Comparison of ENCODE assay signal across 8 cellular contexts in the genomic region with DNA sequence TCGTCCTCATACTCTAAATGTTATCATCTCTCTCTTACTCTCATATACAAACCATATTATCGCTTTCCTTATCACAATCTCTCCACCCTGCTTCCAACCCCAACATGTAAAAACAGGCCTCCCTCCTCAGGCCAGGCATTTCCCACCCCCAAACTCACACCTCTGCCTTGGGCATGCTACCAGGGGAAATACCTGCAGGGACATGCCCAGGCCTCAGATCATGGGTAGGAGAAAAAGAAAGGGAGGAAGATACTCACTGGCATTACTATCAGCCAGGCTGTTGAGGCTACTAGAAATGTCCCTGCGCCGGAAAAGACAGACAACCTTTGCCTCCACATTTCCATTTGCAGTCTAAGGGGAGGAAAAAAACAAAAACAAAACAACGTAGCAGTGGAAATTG. TPM values are rescaled to one million over a fixed set of nuclear protein-coding genes. Genes with fewer than 3 reads are reported as not detected.
DNase-seq lines count a peak whose midpoint lies in the region; ATAC-seq and TF ChIP-seq lines count a peak whose summit lies in the region.

No MANE protein-coding gene starts in this region.

- H3K4me3 ChIP-seq in BLaER1 treated with 17β-estradiol and CSF1 and Interleukin-3, amounts not matched to agents 10 nM and 100 nM, result peak overlapping the region; percentile 90 to 100 (median 98)
- H3K4me3 ChIP-seq in MM.1S (ENCODE audit: low read length), result peak overlapping the region; percentile 92
- H3K4me3 ChIP-seq in dorsolateral prefrontal cortex, result peak overlapping the region in 58 of 59 donors; percentile 6 to 100 (median 98)

- H3K4me1 ChIP-seq in BLaER1 treated with 17β-estradiol and CSF1 and Interleukin-3, amounts not matched to agents 10 nM and 100 nM, result peaks cover 43 to 60% (median 52%) of the 10 kb centered on the region in 10 experiments
- peaks cover 10% of the 10 kb centered on the region for H3K4me1 ChIP-seq in MM.1S (ENCODE audit: low read length)

- no peaks in the 10 kb centered on the region for H3K27me3 Mint-ChIP-seq in natural killer cell treated with Interleukin-12 subunit alpha and Interleukin-12 subunit beta and Interleukin-15 and Interleukin-18, amount 100 ng/mL, for 72 hours

- peaks cover 54% of the 10 kb centered on the region for H3K79me2 ChIP-seq in MM.1S (ENCODE audit: low read length)

- H3K9ac ChIP-seq in BLaER1 treated with 17β-estradiol and CSF1 and Interleukin-3, amounts not matched to agents 10 nM and 100 nM, result peak overlapping the region; percentile 97 to 100 (median 99)
- peak overlapping the region; percentile 97; the same call in 1 of the 2 replicates for H3K9ac ChIP-seq in MM.1S (ENCODE audit: low read length)

- no peaks in the 10 kb centered on the region for H3K9me3 ChIP-seq in BLaER1 treated with 17β-estradiol and CSF1 and Interleukin-3, amounts not matched to agents 10 nM and 100 nM (replicated peaks in 1 of 11)
- no peaks in the 10 kb centered on the region for H3K9me3 ChIP-seq in MM.1S (replicated peaks; ENCODE audit: insufficient read depth, low read length)

- H3K36me3 Mint-ChIP-seq in natural killer cell treated with Interleukin-12 subunit alpha and Interleukin-12 subunit beta and Interleukin-15 and Interleukin-18, amount 100 ng/mL, for 72 hours, result peaks cover 46% of the 10 kb centered on the region

- peaks cover 44 to 72% (median 61%) of the 10 kb centered on the region in 11 experiments for H3K36me3 ChIP-seq in BLaER1 treated with 17β-estradiol and CSF1 and Interleukin-3, amounts not matched to agents 10 nM and 100 nM
- H3K36me3 ChIP-seq in MM.1S (replicated peaks; ENCODE audit: insufficient read depth, low read length), result peaks cover 22% of the 10 kb centered on the region

- peaks cover 0 to 57% (median 38%) of the 10 kb centered on the region in 11 experiments; a peak in 18 of 22 replicates for H4K20me1 ChIP-seq in BLaER1 treated with 17β-estradiol and CSF1 and Interleukin-3, amounts not matched to agents 10 nM and 100 nM
- H4K20me1 ChIP-seq in MM.1S (ENCODE audit: insufficient read depth, low read length), result no peaks in the 10 kb centered on the region

- H3K27ac ChIP-seq in BLaER1 treated with 17β-estradiol and CSF1 and Interleukin-3, amounts not matched to agents 10 nM and 100 nM, result peak overlapping the region; percentile 61 to 100 (median 99); a peak in 21 of 22 replicates
- H3K27ac ChIP-seq in MM.1S (ENCODE audit: low read length) (peak overlapping the region; percentile 86; the same call in 1 of the 2 replicates), dorsolateral prefrontal cortex (peak overlapping the region in 56 of 59 donors; percentile 3 to 99 (median 97))

- no peaks in the 10 kb centered on the region for H3K27me3 ChIP-seq in BLaER1 treated with 17β-estradiol and CSF1 and Interleukin-3, amounts not matched to agents 10 nM and 100 nM
- H3K27me3 ChIP-seq in MM.1S (replicated peaks; ENCODE audit: insufficient read depth, low read length), result no peaks in the 10 kb centered on the region
- no peaks in the 10 kb centered on the region for H3K27me3 ChIP-seq in dorsolateral prefrontal cortex

- no peaks in the 10 kb centered on the region for H3K9me2 ChIP-seq in MM.1S (replicated peaks; ENCODE audit: insufficient read depth, low read length)

- H3K4me1 Mint-ChIP-seq in natural killer cell treated with Interleukin-12 subunit alpha and Interleukin-12 subunit beta and Interleukin-15 and Interleukin-18, amount 100 ng/mL, for 72 hours (ENCODE audit: low read depth in 2 of 2), result peaks cover 50 to 56% of the 10 kb centered on the region in 2 donors

- H3K4me3 Mint-ChIP-seq in natural killer cell treated with Interleukin-12 subunit alpha and Interleukin-12 subunit beta and Interleukin-15 and Interleukin-18, amount 100 ng/mL, for 72 hours, result peak overlapping the region; percentile 91

- TF ChIP-seq CTCF in MM.1S (IDR thresholded peaks at IDR 0.05; ENCODE audit: low read length), result no peak
- TF ChIP-seq CTCF in dorsolateral prefrontal cortex (IDR thresholded peaks at IDR 0.05 in 54 of 56, conservative IDR thresholded peaks at IDR 0.05 in 2 of 56; ENCODE audit: low read depth in 1 of 56, partially characterized antibody in 56 of 56), result no peak

- intact Hi-C loops in dorsolateral prefrontal cortex (cut with DNase I), result loop anchor here (5.0 to 10.0 kb wide), 4 partner anchors 52 to 255 kb away; a partner anchor contains a TSS

- DNase-seq in MM.1S, result no peak
- no peak for DNase-seq in dorsolateral prefrontal cortex
- DNase-seq in natural killer cell treated with Interleukin-12 subunit alpha and Interleukin-12 subunit beta and Interleukin-15 and Interleukin-18, amount 100 ng/mL, for 72 hours (ENCODE audit: low spot score), result peak; percentile 72
- DNase-seq in GM19238 (ENCODE audit: insufficient read length, low spot score), result no peak
- no peak for DNase-seq in GOT3 (lab: John Stamatoyannopoulos, UW)
- no peak for DNase-seq in NCI-H2196 (lab: John Stamatoyannopoulos, UW; ENCODE audit: unreplicated experiment)

- peaks cover 21% of the 10 kb centered on the region for H3F3A ChIP-seq in MM.1S (ENCODE audit: insufficient read depth, low read length)

- no peaks in the 10 kb centered on the region for H3K9me3 Mint-ChIP-seq in natural killer cell treated with Interleukin-12 subunit alpha and Interleukin-12 subunit beta and Interleukin-15 and Interleukin-18, amount 100 ng/mL, for 72 hours

- H3K4me2 ChIP-seq in BLaER1 treated with 17β-estradiol and CSF1 and Interleukin-3, amounts not matched to agents 10 nM and 100 nM, result peak overlapping the region; percentile 88 to 100 (median 98)
- peak overlapping the region; percentile 97 for H3K4me2 ChIP-seq in MM.1S (ENCODE audit: low read depth, low read length)

- H3K27ac Mint-ChIP-seq in natural killer cell treated with Interleukin-12 subunit alpha and Interleukin-12 subunit beta and Interleukin-15 and Interleukin-18, amount 100 ng/mL, for 72 hours, result peak overlapping the region; percentile 89 to 90

- H2AFZ ChIP-seq in MM.1S (ENCODE audit: low read length), result no peak overlapping the region

- ATAC-seq in natural killer cell treated with Interleukin-12 subunit alpha and Interleukin-12 subunit beta and Interleukin-15 and Interleukin-18, amount 100 ng/mL, for 72 hours, result no peak
- ATAC-seq in GM18909 (IDR thresholded peaks at IDR 0.05; ENCODE audit: poor library complexity, unreplicated experiment), result no peak

RNA-seq across cellular contexts. Expression of a gene that starts 1.8 kb away (rescaled TPM):
- total RNA-seq in dorsolateral prefrontal cortex, result 10 to 100 TPM; 39.4 to 85.0 (median 58.9) TPM
- total RNA-seq in natural killer cell treated with Interleukin-12 subunit alpha and Interleukin-12 subunit beta and Interleukin-15 and Interleukin-18, amount 100 ng/mL, for 72 hours, result 100 to 1,000 TPM; 234 to 259 TPM

RNA-seq across cellular contexts. Expression of a gene that starts 8.6 kb away (rescaled TPM):
- total RNA-seq in dorsolateral prefrontal cortex, result 10 to 100 TPM; 11.6 to 30.9 (median 19.4) TPM
- 10 to 100 TPM; 24.1 to 35.7 TPM for total RNA-seq in natural killer cell treated with Interleukin-12 subunit alpha and Interleukin-12 subunit beta and Interleukin-15 and Interleukin-18, amount 100 ng/mL, for 72 hours

RNA-seq across cellular contexts. Expression of a gene that starts 12.7 kb away (rescaled TPM):
- 10 to 100 TPM; 19.0 to 72.1 (median 37.3) TPM for total RNA-seq in dorsolateral prefrontal cortex
- total RNA-seq in natural killer cell treated with Interleukin-12 subunit alpha and Interleukin-12 subunit beta and Interleukin-15 and Interleukin-18, amount 100 ng/mL, for 72 hours, result 100 to 1,000 TPM; 122 to 205 TPM

RNA-seq across cellular contexts. Expression of a gene that starts 13.1 kb away (rescaled TPM):
- total RNA-seq in dorsolateral prefrontal cortex, result 10 to 100 TPM; 11.3 to 68.7 (median 24.9) TPM
- total RNA-seq in natural killer cell treated with Interleukin-12 subunit alpha and Interleukin-12 subunit beta and Interleukin-15 and Interleukin-18, amount 100 ng/mL, for 72 hours, result 1 to 10 TPM; 4.5 to 4.6 TPM

RNA-seq across cellular contexts. Expression of a gene that starts 21.9 kb away (rescaled TPM):
- total RNA-seq in dorsolateral prefrontal cortex, result 10 to 100 TPM; 52.5 to 99.7 (median 70.4) TPM
- 10 to 100 TPM; 72.8 to 98.7 TPM for total RNA-seq in natural killer cell treated with Interleukin-12 subunit alpha and Interleukin-12 subunit beta and Interleukin-15 and Interleukin-18, amount 100 ng/mL, for 72 hours
